ENCODE assay signal across 13 cellular contexts in the genomic region with DNA sequence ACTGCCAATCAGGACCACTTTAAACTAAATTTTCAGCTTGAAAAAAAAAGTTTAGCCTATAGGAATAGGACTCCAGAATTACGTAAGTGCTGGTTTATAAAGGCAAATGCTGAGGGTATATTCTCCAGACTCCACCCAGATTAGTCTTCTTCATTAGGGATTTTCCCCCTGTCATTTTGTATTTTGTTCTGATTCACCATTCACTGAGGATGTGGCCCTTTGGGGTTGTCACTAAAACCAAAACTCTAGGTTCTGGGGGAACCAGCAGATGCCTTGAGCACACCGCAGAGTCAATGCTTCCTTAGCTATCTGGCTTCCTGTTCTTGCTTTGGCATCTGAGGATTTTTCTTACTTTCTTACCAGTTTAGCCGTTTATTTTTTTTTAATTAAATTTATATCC. TPM values are rescaled to one million over a fixed set of nuclear protein-coding genes. Genes with fewer than 3 reads are reported as not detected.
DNase-seq lines count a peak whose midpoint lies in the region; ATAC-seq and TF ChIP-seq lines count a peak whose summit lies in the region.
"Had no signal": no experiment of that assay in that cellular context is flagged by ENCODE, and none has a peak within 500 bp of the region (broad histone marks: within the 10 kb centered on the region; RNA-seq: fewer than 3 reads in every experiment).

No MANE protein-coding gene starts in this region.

- peaks cover 2% of the 10 kb centered on the region for H3K4me1 Mint-ChIP-seq in activated CD4-positive, alpha-beta T cell treated with anti-CD3 and anti-CD28 coated beads for 36 hours
- no peaks in the 10 kb centered on the region for H3K4me1 Mint-ChIP-seq in activated T-helper 17 cell treated with anti-CD3 and anti-CD28 coated beads, Interleukin-2, amount 50 U/mL, for 72 hours

- H3K4me3 Mint-ChIP-seq in activated CD4-positive, alpha-beta T cell treated with anti-CD3 and anti-CD28 coated beads for 36 hours = no peak overlapping the region
- no peak overlapping the region for H3K4me3 Mint-ChIP-seq in activated T-helper 17 cell treated with anti-CD3 and anti-CD28 coated beads, Interleukin-2, amount 50 U/mL, for 72 hours

- ATAC-seq in activated CD4-positive, alpha-beta T cell treated with anti-CD3 and anti-CD28 coated beads for 36 hours = peak; percentile 96
- ATAC-seq in GM21360 (IDR thresholded peaks at IDR 0.05; ENCODE audit: unreplicated experiment) = peak; percentile 99
- peak; percentile 94 for ATAC-seq in HG02981 (IDR thresholded peaks at IDR 0.05; ENCODE audit: unreplicated experiment)
- ATAC-seq in activated T-helper 17 cell treated with anti-CD3 and anti-CD28 coated beads, Interleukin-2, amount 50 U/mL, for 72 hours (replicated peaks) = peak; percentile 98

- no peaks in the 10 kb centered on the region for H3K9me3 ChIP-seq in BE2C

- POLR2A ChIA-PET in activated CD4-positive, alpha-beta T cell treated with anti-CD3 and anti-CD28 coated beads for 36 hours (lab: Charles Lee) = no interaction called here

- no peaks in the 10 kb centered on the region for H3K9me3 Mint-ChIP-seq in activated CD4-positive, alpha-beta T cell treated with anti-CD3 and anti-CD28 coated beads for 36 hours (ENCODE audit: low read depth)
- no peaks in the 10 kb centered on the region for H3K9me3 Mint-ChIP-seq in activated T-helper 17 cell treated with anti-CD3 and anti-CD28 coated beads, Interleukin-2, amount 50 U/mL, for 72 hours

- TF ChIP-seq CTCF in BE2C (IDR thresholded peaks at IDR 0.05; ENCODE audit: low read depth, low read length) = no peak

- H3K27me3 Mint-ChIP-seq in activated CD4-positive, alpha-beta T cell treated with anti-CD3 and anti-CD28 coated beads for 36 hours = peaks cover 18% of the 10 kb centered on the region
- H3K27me3 Mint-ChIP-seq in activated T-helper 17 cell treated with anti-CD3 and anti-CD28 coated beads, Interleukin-2, amount 50 U/mL, for 72 hours = peaks cover 21% of the 10 kb centered on the region

- peak; percentile 36 for DNase-seq in activated CD4-positive, alpha-beta T cell treated with anti-CD3 and anti-CD28 coated beads for 36 hours
- DNase-seq in activated CD4-positive, alpha-beta T cell treated with anti-CD3 and anti-CD28 coated beads for 1 hour = no peak
- DNase-seq in BE2C (no peak), DMS79 treated with DMSO at 0.1 percent for 48 hours (lab: John Stamatoyannopoulos, UW) (no peak), retina (no peak)
- DNase-seq: head of caudate nucleus had no signal

- H3K27ac Mint-ChIP-seq in activated CD4-positive, alpha-beta T cell treated with anti-CD3 and anti-CD28 coated beads for 36 hours = no peak overlapping the region
- no peak overlapping the region for H3K27ac Mint-ChIP-seq in activated T-helper 17 cell treated with anti-CD3 and anti-CD28 coated beads, Interleukin-2, amount 50 U/mL, for 72 hours

- no peaks in the 10 kb centered on the region for H3K27me3 ChIP-seq in BE2C

- intact Hi-C loops in activated CD4-positive, alpha-beta T cell treated with anti-CD3 and anti-CD28 coated beads for 36 hours (cut with DNase I, micrococcal nuclease) = loop anchor here in 1 of 2 experiments (2.0 kb wide), 1 partner anchor 27 kb away; no protein-coding TSS in a partner anchor

- H3K36me3 Mint-ChIP-seq in activated CD4-positive, alpha-beta T cell treated with anti-CD3 and anti-CD28 coated beads for 36 hours (ENCODE audit: low read depth) = no peaks in the 10 kb centered on the region
- no peaks in the 10 kb centered on the region for H3K36me3 Mint-ChIP-seq in activated T-helper 17 cell treated with anti-CD3 and anti-CD28 coated beads, Interleukin-2, amount 50 U/mL, for 72 hours (ENCODE audit: low read depth)

- CTCF ChIA-PET in activated CD4-positive, alpha-beta T cell treated with anti-CD3 and anti-CD28 coated beads for 36 hours (lab: Charles Lee) = no interaction called here

- no peaks in the 10 kb centered on the region; the same call in none of the 2 replicates for H3K4me1 ChIP-seq in BE2C

- no peaks in the 10 kb centered on the region for H3K36me3 ChIP-seq in BE2C

- no peak overlapping the region for H3K4me3 ChIP-seq in BE2C (ENCODE audit: low read depth, low read length)

RNA-seq across cellular contexts. Expression of gene SCYGR4, which starts 10.5 kb away (rescaled TPM):
- total RNA-seq in activated CD4-positive, alpha-beta T cell treated with anti-CD3 and anti-CD28 coated beads for 36 hours = not detected
- not detected for total RNA-seq in activated T-helper 17 cell treated with anti-CD3 and anti-CD28 coated beads, Interleukin-2, amount 50 U/mL, for 72 hours
- polyA plus RNA-seq in BE2C (2012; ENCODE audit: insufficient read depth, insufficient read length, low read depth) = 0.36 TPM
- total RNA-seq: A172, dermis microvascular lymphatic vessel endothelial cell, lung microvascular endothelial cell, RPMI7951 had no signal

RNA-seq across cellular contexts. Expression of gene SCYGR3, which starts 13.1 kb away (rescaled TPM):
- not detected for total RNA-seq in activated CD4-positive, alpha-beta T cell treated with anti-CD3 and anti-CD28 coated beads for 36 hours
- not detected for total RNA-seq in activated T-helper 17 cell treated with anti-CD3 and anti-CD28 coated beads, Interleukin-2, amount 50 U/mL, for 72 hours
- not detected for polyA plus RNA-seq in BE2C (2012; ENCODE audit: insufficient read depth, insufficient read length, low read depth)
- total RNA-seq: A172, dermis microvascular lymphatic vessel endothelial cell, lung microvascular endothelial cell, RPMI7951 had no signal

RNA-seq across cellular contexts. Expression of gene SCYGR2, which starts 29.1 kb away (rescaled TPM):
- not detected for total RNA-seq in activated CD4-positive, alpha-beta T cell treated with anti-CD3 and anti-CD28 coated beads for 36 hours
- total RNA-seq in activated T-helper 17 cell treated with anti-CD3 and anti-CD28 coated beads, Interleukin-2, amount 50 U/mL, for 72 hours = not detected
- not detected for polyA plus RNA-seq in BE2C (2012; ENCODE audit: insufficient read depth, insufficient read length, low read depth)
- total RNA-seq: A172, dermis microvascular lymphatic vessel endothelial cell, lung microvascular endothelial cell, RPMI7951 had no signal

RNA-seq across cellular contexts. Expression of gene SCYGR5, which starts 38.8 kb away (rescaled TPM):
- not detected for total RNA-seq in activated CD4-positive, alpha-beta T cell treated with anti-CD3 and anti-CD28 coated beads for 36 hours
- total RNA-seq in activated T-helper 17 cell treated with anti-CD3 and anti-CD28 coated beads, Interleukin-2, amount 50 U/mL, for 72 hours = not detected
- polyA plus RNA-seq in BE2C (2012; ENCODE audit: insufficient read depth, insufficient read length, low read depth) = not detected
- total RNA-seq: A172, dermis microvascular lymphatic vessel endothelial cell, lung microvascular endothelial cell, RPMI7951 had no signal
